8 cellular contexts compared by ENCODE assay signal in the genomic region with DNA sequence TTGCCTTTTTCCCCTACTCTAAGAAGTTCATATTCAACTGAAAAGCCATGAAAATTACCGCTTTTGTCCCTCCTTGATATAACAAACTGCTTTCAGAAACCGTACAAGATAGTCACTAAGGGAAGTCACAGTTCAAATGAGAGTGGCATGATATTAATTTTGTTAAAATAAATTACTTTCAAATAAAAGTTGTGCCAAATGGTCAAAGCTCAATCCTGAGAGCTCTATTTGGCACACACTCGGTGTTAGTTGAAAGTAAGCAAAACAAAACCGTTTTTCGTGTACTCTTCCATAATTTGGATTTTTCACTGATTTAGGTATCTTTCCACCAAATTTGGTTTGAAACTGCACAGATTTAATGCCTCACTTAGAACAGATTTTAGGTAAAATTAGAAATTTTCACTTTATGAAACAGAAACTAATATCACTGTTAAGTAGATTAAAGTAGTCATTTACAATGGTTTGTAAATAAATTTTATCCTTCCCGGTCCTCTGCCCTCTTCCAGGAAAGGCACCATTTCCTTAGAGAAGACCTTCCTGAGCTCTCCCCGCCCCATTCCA. TPM values are rescaled to one million over a fixed set of nuclear protein-coding genes. Genes with fewer than 3 reads are reported as not detected.
DNase-seq lines count a peak whose midpoint lies in the region; ATAC-seq and TF ChIP-seq lines count a peak whose summit lies in the region.

No MANE protein-coding gene starts in this region.

- peak overlapping the region; percentile 98 for H3K27ac Mint-ChIP-seq in dendritic cell treated with granulocyte-macrophage colony-stimulating factor and Interleukin-4, amounts not matched to agents 40 ng/mL and 50 ng/mL, for 4 days
- H3K27ac Mint-ChIP-seq in naive B cell, result peak overlapping the region; percentile 96 to 99 (median 98)

- H3K4me1 Mint-ChIP-seq in dendritic cell treated with granulocyte-macrophage colony-stimulating factor and Interleukin-4, amounts not matched to agents 40 ng/mL and 50 ng/mL, for 4 days (ENCODE audit: low read depth), result peaks cover 29% of the 10 kb centered on the region
- peaks cover 19 to 24% (median 23%) of the 10 kb centered on the region in 3 donors for H3K4me1 Mint-ChIP-seq in naive B cell

- DNase-seq in AG10803 (ENCODE audit: low read depth) (no peak), naive B cell (no peak), NCI-H2029 treated with DMSO at 0.1 percent for 48 hours (lab: John Stamatoyannopoulos, UW) (no peak), NCI-H1694 (lab: John Stamatoyannopoulos, UW) (no peak), NCI-H524 (lab: John Stamatoyannopoulos, UW) (no peak)
- no peak for DNase-seq in Jurkat, Clone E6-1 (ENCODE audit: low read depth, low spot score)

- H3K9me3 Mint-ChIP-seq in dendritic cell treated with granulocyte-macrophage colony-stimulating factor and Interleukin-4, amounts not matched to agents 40 ng/mL and 50 ng/mL, for 4 days, result no peaks in the 10 kb centered on the region
- H3K9me3 Mint-ChIP-seq in naive B cell, result no peaks in the 10 kb centered on the region

- peak overlapping the region; percentile 93 for H3K4me3 ChIP-seq in AG10803 (ENCODE audit: low read length)
- peak overlapping the region; percentile 87 for H3K4me3 ChIP-seq in Jurkat, Clone E6-1 (ENCODE audit: low read length)

- no peak for TF ChIP-seq CTCF in AG10803 (conservative IDR thresholded peaks at IDR 0.05; ENCODE audit: low read length)

- ATAC-seq in naive B cell (ENCODE audit: low read depth in 2 of 2), result no peak
- no peak for ATAC-seq in GM19035 (IDR thresholded peaks at IDR 0.05; ENCODE audit: unreplicated experiment)

- peak overlapping the region; percentile 85 for H3K4me3 Mint-ChIP-seq in dendritic cell treated with granulocyte-macrophage colony-stimulating factor and Interleukin-4, amounts not matched to agents 40 ng/mL and 50 ng/mL, for 4 days
- peak overlapping the region; percentile 92 to 99 (median 98) for H3K4me3 Mint-ChIP-seq in naive B cell

- peaks cover 20% of the 10 kb centered on the region for H3K36me3 Mint-ChIP-seq in dendritic cell treated with granulocyte-macrophage colony-stimulating factor and Interleukin-4, amounts not matched to agents 40 ng/mL and 50 ng/mL, for 4 days (ENCODE audit: low read depth)
- no peaks in the 10 kb centered on the region for H3K36me3 Mint-ChIP-seq in naive B cell

- no peaks in the 10 kb centered on the region for H3K27me3 Mint-ChIP-seq in dendritic cell treated with granulocyte-macrophage colony-stimulating factor and Interleukin-4, amounts not matched to agents 40 ng/mL and 50 ng/mL, for 4 days
- peaks cover 0 to 6% (median 4%) of the 10 kb centered on the region in 3 donors for H3K27me3 Mint-ChIP-seq in naive B cell

- intact Hi-C loops in dendritic cell treated with granulocyte-macrophage colony-stimulating factor and Interleukin-4, amounts not matched to agents 40 ng/mL and 50 ng/mL, for 4 days (cut with micrococcal nuclease), result loop anchor here (5.0 kb wide), 3 partner anchors 173 to 717 kb away; partner anchors contain the start of genes ANO10 and TMEM42

RNA-seq across cellular contexts. Expression of gene TCAIM, which starts 0.7 kb away (rescaled TPM):
- 30.1 TPM for polyA plus RNA-seq in Jurkat, Clone E6-1 (2012; ENCODE audit: insufficient read depth, insufficient read length)
- 10 to 100 TPM in 3 of 6 donors, 1 to 10 TPM in 3; 5.5 to 14.1 (median 11.3) TPM for polyA plus RNA-seq in naive B cell (ENCODE audit: low read depth in 6 of 6)
